ENCODE assay signal across 8 cellular contexts in the genomic region with DNA sequence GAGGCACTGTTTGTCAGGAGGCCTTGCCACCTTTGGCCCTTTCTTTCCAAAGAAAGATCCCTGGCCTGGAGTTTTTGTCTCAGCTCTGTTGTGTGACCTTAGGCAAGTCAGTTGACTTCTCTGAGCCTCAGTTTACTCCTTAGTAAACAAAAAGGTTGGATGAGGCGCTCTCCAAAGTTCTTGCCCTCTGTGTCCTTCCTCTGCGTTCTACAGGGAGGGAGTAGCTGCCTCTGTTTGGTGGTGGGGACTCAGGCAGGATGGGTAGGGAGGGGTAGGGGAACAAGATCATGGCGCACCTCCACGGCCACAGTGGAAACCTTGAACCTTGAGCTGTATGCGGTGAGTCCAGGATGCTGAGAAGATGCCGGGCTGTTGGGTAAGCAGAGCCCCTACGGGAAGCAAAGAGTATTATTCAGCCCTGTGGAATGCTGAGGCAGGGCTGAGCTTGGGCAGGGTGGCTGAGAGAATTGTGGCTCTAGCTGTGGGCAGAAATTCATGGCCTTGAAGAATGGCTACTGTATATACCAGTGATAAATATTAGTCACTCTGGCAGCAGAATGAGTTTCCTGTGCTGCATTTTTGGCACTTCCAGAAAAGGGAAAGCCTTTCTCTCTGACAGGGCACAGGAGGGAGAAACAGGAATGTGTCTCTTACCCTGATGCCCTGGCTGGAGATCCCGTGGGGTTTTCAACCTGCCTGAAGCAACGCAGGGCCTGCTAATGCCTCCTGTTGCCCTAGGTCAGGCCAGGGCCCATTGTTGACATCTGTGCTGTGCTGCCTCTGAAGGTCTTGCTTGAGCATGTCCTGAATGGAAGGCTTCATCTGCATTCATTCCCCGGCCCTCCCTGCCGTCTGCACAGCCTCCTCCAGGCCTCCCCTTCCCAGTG. TPM values are rescaled to one million over a fixed set of nuclear protein-coding genes. Genes with fewer than 3 reads are reported as not detected.
DNase-seq lines count a peak whose midpoint lies in the region; ATAC-seq, FAIRE-seq and TF ChIP-seq lines count a peak whose summit lies in the region.

No MANE protein-coding gene starts in this region.

- peak; percentile 74 to 93; a peak in 3 of 5 replicates for TF ChIP-seq EP300 in A549 (IDR thresholded peaks at IDR 0.05)

- TF ChIP-seq POLR2A in A549 (IDR thresholded peaks at IDR 0.05; ENCODE audit: low read length) = no peak

- H3K9me3 Mint-ChIP-seq in central memory CD8-positive, alpha-beta T cell = no peaks in the 10 kb centered on the region

- peak; percentile 88 for FAIRE-seq in A549 (lab: Jason Lieb, UNC)

- 5% methylated on average over 11 of the region's 11 CpGs for WGBS in A549 (ENCODE audit: missing lambda C conversion rate)

- H3K4me1 ChIP-seq in A549 (peaks cover 97% of the 10 kb centered on the region), HUES48 (ENCODE audit: control insufficient read depth, insufficient read depth, low read length) (peaks cover 14% of the 10 kb centered on the region)

- peak; percentile 97 for DNase-seq in A549 (ENCODE audit: low read depth in 1 of 2, low spot score in 1 of 2)
- no peak for DNase-seq in central memory CD8-positive, alpha-beta T cell (ENCODE audit: low spot score in 2 of 2)
- DNase-seq in mucosa of gallbladder (ENCODE audit: low spot score) = peak; percentile 77
- DNase-seq in NCI-H345 treated with DMSO at 0.1 percent for 48 hours (lab: John Stamatoyannopoulos, UW; ENCODE audit: unreplicated experiment) = no peak
- no peak for DNase-seq in NCI-H82 (lab: John Stamatoyannopoulos, UW)

- peak overlapping the region; percentile 92 to 93 for H3K27ac ChIP-seq in A549
- peak overlapping the region; percentile 3 for H3K27ac ChIP-seq in HUES48 (ENCODE audit: low read depth, low read length)

- H3K27ac Mint-ChIP-seq in central memory CD8-positive, alpha-beta T cell (ENCODE audit: low read depth) = peak overlapping the region; percentile 89

- POLR2A ChIA-PET in A549 (lab: Yijun Ruan, JAX) = interaction anchor here (0.5 to 3.1 kb wide), 17 partner anchors 14 to 149 kb away, joined by 3 to 24 read pairs (median 3); a partner anchor contains a TSS

- CTCF ChIA-PET in A549 (lab: Yijun Ruan, JAX) = interaction anchor here (0.6 to 11.7 kb wide), 16 partner anchors 9 to 163 kb away, joined by 3 to 142 read pairs (median 4); no protein-coding TSS in a partner anchor

- peak overlapping the region; percentile 72 for H3K4me3 Mint-ChIP-seq in central memory CD8-positive, alpha-beta T cell

- H3K9me3 ChIP-seq in A549 = no peaks in the 10 kb centered on the region
- H3K9me3 ChIP-seq in HUES48 (ENCODE audit: control insufficient read depth, insufficient read depth, low read length) = no peaks in the 10 kb centered on the region

- peaks cover 7% of the 10 kb centered on the region for H3K36me3 Mint-ChIP-seq in central memory CD8-positive, alpha-beta T cell (ENCODE audit: insufficient read depth)

- peak overlapping the region; percentile 70 for H3K4me2 ChIP-seq in A549

- H3K36me3 ChIP-seq in HUES48 (ENCODE audit: control insufficient read depth, insufficient read depth, low read length) = no peaks in the 10 kb centered on the region

- no peak for TF ChIP-seq CTCF in A549 (IDR thresholded peaks at IDR 0.05)

- peaks cover 57% of the 10 kb centered on the region for H3K4me1 Mint-ChIP-seq in central memory CD8-positive, alpha-beta T cell

- no peaks in the 10 kb centered on the region for H3K27me3 ChIP-seq in HUES48 (ENCODE audit: control insufficient read depth, insufficient read depth, low read length)

- peak; percentile 45 to 62 for ATAC-seq in A549
- ATAC-seq in central memory CD8-positive, alpha-beta T cell (replicated peaks; ENCODE audit: extremely low read depth, poor library complexity, severe bottlenecking) = no peak
- no peak for ATAC-seq in HG03378 (IDR thresholded peaks at IDR 0.05; ENCODE audit: unreplicated experiment)
- ATAC-seq in HG02852 (IDR thresholded peaks at IDR 0.05; ENCODE audit: unreplicated experiment) = no peak

- no peaks in the 10 kb centered on the region for H3K27me3 Mint-ChIP-seq in central memory CD8-positive, alpha-beta T cell

- no peak overlapping the region for H3K4me3 ChIP-seq in A549
- no peak overlapping the region for H3K4me3 ChIP-seq in HUES48 (ENCODE audit: low read depth, low read length)

- peak; percentile 26 to 67; a peak in 4 of 5 replicates for TF ChIP-seq RAD21 in A549 (conservative IDR thresholded peaks at IDR 0.05 in 1 of 2, IDR thresholded peaks at IDR 0.05 in 1 of 2)

- no peak overlapping the region for H3K9ac ChIP-seq in HUES48 (ENCODE audit: low read depth, low read length)

TF ChIP-seq in A549, 52 proteins besides CTCF, POLR2A, EP300 and RAD21 (continues in another document):
- peak; percentile 79 to 96; a peak in 4 of 5 replicates for TF ChIP-seq JUN (IDR thresholded peaks at IDR 0.05)
- TF ChIP-seq HOXB13 (CRISPR knock-in tag; IDR thresholded peaks at IDR 0.05; ENCODE audit: low read depth) = peak; percentile 99
- TF ChIP-seq MAFK (IDR thresholded peaks at IDR 0.05; ENCODE audit: partially characterized antibody) = peak; percentile 72
- TF ChIP-seq HOXB5 (CRISPR knock-in tag; IDR thresholded peaks at IDR 0.05) = peak; percentile 96
- peak; percentile 93 for TF ChIP-seq GATA3 (IDR thresholded peaks at IDR 0.05; ENCODE audit: borderline replicate concordance)
- TF ChIP-seq ESRRA (IDR thresholded peaks at IDR 0.05; ENCODE audit: borderline replicate concordance, low read length) = peak; percentile 53; the same call in 1 of the 2 replicates
- peak; percentile 93 for TF ChIP-seq HOXA7 (CRISPR knock-in tag; IDR thresholded peaks at IDR 0.05)
- TF ChIP-seq RCOR1 (IDR thresholded peaks at IDR 0.05; ENCODE audit: low read depth, low read length) = no peak
- TF ChIP-seq FOXS1 (CRISPR knock-in tag; IDR thresholded peaks at IDR 0.05) = peak; percentile 88
- TF ChIP-seq, protein P1, sequence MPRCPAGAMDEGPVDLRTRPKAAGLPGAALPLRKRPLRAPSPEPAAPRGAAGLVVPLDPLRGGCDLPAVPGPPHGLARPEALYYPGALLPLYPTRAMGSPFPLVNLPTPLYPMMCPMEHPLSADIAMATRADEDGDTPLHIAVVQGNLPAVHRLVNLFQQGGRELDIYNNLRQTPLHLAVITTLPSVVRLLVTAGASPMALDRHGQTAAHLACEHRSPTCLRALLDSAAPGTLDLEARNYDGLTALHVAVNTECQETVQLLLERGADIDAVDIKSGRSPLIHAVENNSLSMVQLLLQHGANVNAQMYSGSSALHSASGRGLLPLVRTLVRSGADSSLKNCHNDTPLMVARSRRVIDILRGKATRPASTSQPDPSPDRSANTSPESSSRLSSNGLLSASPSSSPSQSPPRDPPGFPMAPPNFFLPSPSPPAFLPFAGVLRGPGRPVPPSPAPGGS (IDR thresholded peaks at IDR 0.05) = peak; percentile 60; the same call in 2 of the 3 replicates
- no peak; the same call in 1 of the 2 replicates for TF ChIP-seq NPAS2 (CRISPR knock-in tag; IDR thresholded peaks at IDR 0.05; ENCODE audit: borderline replicate concordance)
- TF ChIP-seq RNF2 (IDR thresholded peaks at IDR 0.05; ENCODE audit: borderline replicate concordance, low read depth) = no peak
- peak; percentile 64 for TF ChIP-seq SMC3 (IDR thresholded peaks at IDR 0.05)
- TF ChIP-seq ZNF302 (CRISPR knock-in tag; IDR thresholded peaks at IDR 0.05) = peak; percentile 96
- TF ChIP-seq ZFP36 (IDR thresholded peaks at IDR 0.05; ENCODE audit: borderline replicate concordance, partially characterized antibody) = no peak
- TF ChIP-seq JUNB (IDR thresholded peaks at IDR 0.05) = peak; percentile 94
- TF ChIP-seq HEYL (CRISPR knock-in tag; IDR thresholded peaks at IDR 0.05) = peak; percentile 94
- TF ChIP-seq, protein P2, sequence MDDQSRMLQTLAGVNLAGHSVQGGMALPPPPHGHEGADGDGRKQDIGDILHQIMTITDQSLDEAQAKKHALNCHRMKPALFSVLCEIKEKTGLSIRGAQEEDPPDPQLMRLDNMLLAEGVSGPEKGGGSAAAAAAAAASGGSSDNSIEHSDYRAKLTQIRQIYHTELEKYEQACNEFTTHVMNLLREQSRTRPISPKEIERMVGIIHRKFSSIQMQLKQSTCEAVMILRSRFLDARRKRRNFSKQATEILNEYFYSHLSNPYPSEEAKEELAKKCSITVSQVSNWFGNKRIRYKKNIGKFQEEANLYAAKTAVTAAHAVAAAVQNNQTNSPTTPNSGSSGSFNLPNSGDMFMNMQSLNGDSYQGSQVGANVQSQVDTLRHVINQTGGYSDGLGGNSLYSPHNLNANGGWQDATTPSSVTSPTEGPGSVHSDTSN (IDR thresholded peaks at IDR 0.05) = peak; percentile 76; the same call in 1 of the 2 replicates
- TF ChIP-seq, protein P3, sequence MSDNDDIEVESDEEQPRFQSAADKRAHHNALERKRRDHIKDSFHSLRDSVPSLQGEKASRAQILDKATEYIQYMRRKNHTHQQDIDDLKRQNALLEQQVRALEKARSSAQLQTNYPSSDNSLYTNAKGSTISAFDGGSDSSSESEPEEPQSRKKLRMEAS (IDR thresholded peaks at IDR 0.05) = peak; percentile 93
- peak; percentile 69 for TF ChIP-seq FOSL2 (IDR thresholded peaks at IDR 0.05)
- peak; percentile 97 for TF ChIP-seq FOSL2 (CRISPR knock-in tag; IDR thresholded peaks at IDR 0.05)
- peak; percentile 95 for TF ChIP-seq ZSCAN20 (CRISPR knock-in tag; IDR thresholded peaks at IDR 0.05)
- TF ChIP-seq TFCP2L1 (CRISPR knock-in tag; IDR thresholded peaks at IDR 0.05) = peak; percentile 70; the same call in 1 of the 2 replicates
- TF ChIP-seq PHF8 (IDR thresholded peaks at IDR 0.05; ENCODE audit: borderline replicate concordance, low read depth) = no peak
- no peak for TF ChIP-seq KDM1A (IDR thresholded peaks at IDR 0.05; ENCODE audit: low read depth)

RNA-seq across cellular contexts. Expression of a gene that starts 39.9 kb away (rescaled TPM):
- polyA plus RNA-seq in A549 (2011; rRNA removed) (77.2 and 101 TPM in 2 replicates), A549 (2017; fragmentation: RNase III; extraction: RNeasy Plus Mini Kit Qiagen cat#74134 plus additional on column Dnase treatment) (74.6 to 106 TPM (median 93.4 TPM) in 3 replicates)
- polyA plus RNA-seq in A549 (2012; cell fraction: cytosol; rRNA removed) = 116 and 161 TPM in 2 replicates
- 256 and 267 TPM in 2 replicates for polyA plus RNA-seq in A549 (2012; cell fraction: nucleus; rRNA removed)
- 138 and 158 TPM in 2 replicates for polyA minus RNA-seq in A549 (2011; rRNA and poly(A)+ RNA removed)
- total RNA-seq in mucosa of gallbladder = 59.0 TPM

Comparison
In these comparisons a context has a peak if more than half of its experiments do, and no peak if none do; other contexts are left out.
1. ATAC-seq: peak in A549 (2 of 2); none in central memory CD8-positive, alpha-beta T cell (single experiment), HG03378 (single experiment) and HG02852 (single experiment).
2. DNase-seq: peak in A549 (2 of 2) and mucosa of gallbladder (single experiment); none in central memory CD8-positive, alpha-beta T cell (0 of 2), NCI-H345 treated with DMSO at 0.1 percent for 48 hours (single experiment) and NCI-H82 (single experiment).